In genomic region chr17:66413564-66414520, GRCh38 we compare ENCODE assay signal across 22 cellular contexts.
DNase-seq lines count a peak whose midpoint lies in the region; ATAC-seq and TF ChIP-seq lines count a peak whose summit lies in the region.
"Had no signal": no experiment of that assay in that cellular context is flagged by ENCODE, and none has a peak within 500 bp of the region (broad histone marks: within the 10 kb centered on the region; RNA-seq: fewer than 3 reads in every experiment).

No MANE protein-coding gene starts in this region.

- peak overlapping the region; percentile 61 for H3K4me2 ChIP-seq in DND-41 (ENCODE audit: insufficient read depth, low read length)

- TF ChIP-seq POLR2A in thyroid gland (IDR thresholded peaks at IDR 0.05): no peak

- ATAC-seq in DND-41 (ENCODE audit: insufficient read depth, low read depth): no peak
- ATAC-seq in naive thymus-derived CD8-positive, alpha-beta T cell: no peak
- ATAC-seq: Panc1, WTC11 had no signal

- H3K4me1 Mint-ChIP-seq in activated CD4-positive, alpha-beta T cell treated with anti-CD3 and anti-CD28 coated beads, Interleukin-2, amount 10 ng/mL, durations not matched to agents 24 days and 14 days: peaks cover 52% of the 10 kb centered on the region
- H3K4me1 Mint-ChIP-seq in activated T-helper 2 cell treated with anti-CD3 and anti-CD28 coated beads, Interferon-gamma antibody, Interleukin-2, Interleukin-4, amounts not matched to agents 10 μg/mL and 5 μg/mL and 100 μg/mL, durations not matched to agents 14 hours and 24 hours and 36 hours (ENCODE audit: low read depth): peaks cover 62% of the 10 kb centered on the region
- peaks cover 23 to 85% (median 61%) of the 10 kb centered on the region in 4 donors for H3K4me1 Mint-ChIP-seq in naive thymus-derived CD8-positive, alpha-beta T cell

- no peaks in the 10 kb centered on the region for H3K36me3 ChIP-seq in DND-41 (ENCODE audit: insufficient read depth, low read length)
- no peaks in the 10 kb centered on the region for H3K36me3 ChIP-seq in thyroid gland
- H3K36me3 ChIP-seq: esophagus squamous epithelium had no signal

- no peak overlapping the region for H3K4me3 Mint-ChIP-seq in activated CD4-positive, alpha-beta T cell treated with anti-CD3 and anti-CD28 coated beads, Interleukin-2, amount 10 ng/mL, durations not matched to agents 24 days and 14 days
- H3K4me3 Mint-ChIP-seq in activated T-helper 2 cell treated with anti-CD3 and anti-CD28 coated beads, Interferon-gamma antibody, Interleukin-2, Interleukin-4, amounts not matched to agents 10 μg/mL and 5 μg/mL and 100 μg/mL, durations not matched to agents 14 hours and 24 hours and 36 hours (ENCODE audit: low read depth): no peak overlapping the region
- H3K4me3 Mint-ChIP-seq in naive thymus-derived CD8-positive, alpha-beta T cell: peak overlapping the region in 4 of 10 donors; percentile 22 to 64 (median 48)
- H3K4me3 Mint-ChIP-seq: endodermal cell; IgD-negative memory B cell; stimulated activated naive B cell treated with anti-CD40 and anti-IgM and Interleukin-4, amounts not matched to agents 10 μg/mL and 1 μg/mL and 100 μg/mL, for 72 hours; WTC11 had no signal

- H3K9ac ChIP-seq in DND-41 (ENCODE audit: low read depth, low read length): peak overlapping the region; percentile 46

- no peak overlapping the region for H2AFZ ChIP-seq in DND-41 (ENCODE audit: low read depth, low read length)

- H3K27ac ChIP-seq in DND-41 (ENCODE audit: low read length) (peak overlapping the region; percentile 89), thyroid gland (no peak overlapping the region)
- H3K27ac ChIP-seq: coronary artery, esophagus squamous epithelium had no signal

- H3K4me1 ChIP-seq in DND-41 (ENCODE audit: insufficient read depth, low read length): peaks cover 74% of the 10 kb centered on the region
- H3K4me1 ChIP-seq in thyroid gland: no peaks in the 10 kb centered on the region

- H3K27me3 Mint-ChIP-seq in activated CD4-positive, alpha-beta T cell treated with anti-CD3 and anti-CD28 coated beads, Interleukin-2, amount 10 ng/mL, durations not matched to agents 24 days and 14 days: no peaks in the 10 kb centered on the region
- no peaks in the 10 kb centered on the region for H3K27me3 Mint-ChIP-seq in activated T-helper 2 cell treated with anti-CD3 and anti-CD28 coated beads, Interferon-gamma antibody, Interleukin-2, Interleukin-4, amounts not matched to agents 10 μg/mL and 5 μg/mL and 100 μg/mL, durations not matched to agents 14 hours and 24 hours and 36 hours (ENCODE audit: low read depth)
- H3K27me3 Mint-ChIP-seq in naive thymus-derived CD8-positive, alpha-beta T cell: no peaks in the 10 kb centered on the region

- intact Hi-C loops in activated CD4-positive, alpha-beta T cell treated with anti-CD3 and anti-CD28 coated beads, Interleukin-2, amount 10 ng/mL, durations not matched to agents 24 days and 14 days (cut with micrococcal nuclease): no loop called here
- intact Hi-C loops in activated T-helper 2 cell treated with anti-CD3 and anti-CD28 coated beads, Interferon-gamma antibody, Interleukin-2, Interleukin-4, amounts not matched to agents 10 μg/mL and 5 μg/mL and 100 μg/mL, durations not matched to agents 14 hours and 24 hours and 36 hours (cut with micrococcal nuclease): no loop called here
- intact Hi-C loops in thyroid gland (cut with DNase I): no loop called here

- H3K9me3 Mint-ChIP-seq in activated CD4-positive, alpha-beta T cell treated with anti-CD3 and anti-CD28 coated beads, Interleukin-2, amount 10 ng/mL, durations not matched to agents 24 days and 14 days: no peaks in the 10 kb centered on the region
- H3K9me3 Mint-ChIP-seq in activated T-helper 2 cell treated with anti-CD3 and anti-CD28 coated beads, Interferon-gamma antibody, Interleukin-2, Interleukin-4, amounts not matched to agents 10 μg/mL and 5 μg/mL and 100 μg/mL, durations not matched to agents 14 hours and 24 hours and 36 hours: no peaks in the 10 kb centered on the region
- H3K9me3 Mint-ChIP-seq in naive thymus-derived CD8-positive, alpha-beta T cell: peaks cover 0 to 2% (median 0%) of the 10 kb centered on the region in 9 donors
- H3K9me3 Mint-ChIP-seq: endodermal cell; stimulated activated naive B cell treated with anti-CD40 and anti-IgM and Interleukin-4, amounts not matched to agents 10 μg/mL and 1 μg/mL and 100 μg/mL, for 72 hours; WTC11 had no signal

- H3K4me3 ChIP-seq in DND-41 (ENCODE audit: low read depth in 1 of 2, low read length in 2 of 2): no peak overlapping the region
- no peak overlapping the region for H3K4me3 ChIP-seq in thyroid gland (replicated peaks in 1 of 3)
- H3K4me3 ChIP-seq: coronary artery, esophagus squamous epithelium had no signal

- WGBS in thyroid gland, 2 donors: 80 to 90% methylated on average over 13 of the region's 13 CpGs

- H3K27me3 ChIP-seq in DND-41 (ENCODE audit: insufficient read depth, low read length, poor library complexity) (no peaks in the 10 kb centered on the region), thyroid gland (no peaks in the 10 kb centered on the region)
- H3K27me3 ChIP-seq: esophagus squamous epithelium had no signal

- DNase-seq in activated CD4-positive, alpha-beta T cell treated with anti-CD3 and anti-CD28 coated beads, Interleukin-2, amount 10 ng/mL, durations not matched to agents 24 days and 14 days: no peak
- no peak for DNase-seq in activated CD4-positive, alpha-beta T cell treated with anti-CD3 and anti-CD28 coated beads, Interleukin-2, amount 50 U/mL, for 4 hours
- DNase-seq in DND-41: no peak
- DNase-seq in activated T-helper 2 cell treated with anti-CD3 and anti-CD28 coated beads, Interferon-gamma antibody, Interleukin-2, Interleukin-4, amounts not matched to agents 10 μg/mL and 5 μg/mL and 100 μg/mL, durations not matched to agents 14 hours and 24 hours and 36 hours (ENCODE audit: low spot score): no peak
- no peak for DNase-seq in naive thymus-derived CD8-positive, alpha-beta T cell
- no peak for DNase-seq in thyroid gland
- DNase-seq in NCI-H1105 (lab: John Stamatoyannopoulos, UW): no peak
- no peak for DNase-seq in HT-29 (ENCODE audit: low spot score)
- DNase-seq: endodermal cell; esophagus squamous epithelium; GDM1; kidney glomerular epithelial cell; NCI-H1436; NCI-H2107; occipital lobe; stimulated activated CD4-positive, alpha-beta T cell treated with anti-CD3 and anti-CD28 coated beads, Interleukin-2, amount 100 ng/mL, for 48 hours; stimulated activated naive B cell treated with anti-CD40 and anti-IgM and Interleukin-4, amounts not matched to agents 10 μg/mL and 1 μg/mL and 100 μg/mL, for 72 hours; T-helper 9 cell had no signal

- POLR2A ChIA-PET in naive thymus-derived CD8-positive, alpha-beta T cell (lab: Charles Lee): interaction anchor here (1.2 kb wide), 1 partner anchor 12 kb away, joined by 3 read pairs; no protein-coding TSS in a partner anchor

- peaks cover 11% of the 10 kb centered on the region for H3K36me3 Mint-ChIP-seq in activated CD4-positive, alpha-beta T cell treated with anti-CD3 and anti-CD28 coated beads, Interleukin-2, amount 10 ng/mL, durations not matched to agents 24 days and 14 days (ENCODE audit: low read depth)
- peaks cover 32% of the 10 kb centered on the region for H3K36me3 Mint-ChIP-seq in activated T-helper 2 cell treated with anti-CD3 and anti-CD28 coated beads, Interferon-gamma antibody, Interleukin-2, Interleukin-4, amounts not matched to agents 10 μg/mL and 5 μg/mL and 100 μg/mL, durations not matched to agents 14 hours and 24 hours and 36 hours (ENCODE audit: low read depth)
- H3K36me3 Mint-ChIP-seq in naive thymus-derived CD8-positive, alpha-beta T cell: peaks cover 0 to under 1% (median 0%) of the 10 kb centered on the region in 3 donors
- H3K36me3 Mint-ChIP-seq: stimulated activated naive B cell treated with anti-CD40 and anti-IgM and Interleukin-4, amounts not matched to agents 10 μg/mL and 1 μg/mL and 100 μg/mL, for 72 hours; WTC11 had no signal

- H3K9me3 ChIP-seq in DND-41 (ENCODE audit: insufficient read depth, low read length, severe bottlenecking) (no peaks in the 10 kb centered on the region), thyroid gland (no peaks in the 10 kb centered on the region)
- H3K9me3 ChIP-seq: esophagus squamous epithelium had no signal

- H3K79me2 ChIP-seq in DND-41 (ENCODE audit: insufficient read depth, low read length): peaks cover 80% of the 10 kb centered on the region

- peaks cover 3% of the 10 kb centered on the region; the same call in 1 of the 2 replicates for H4K20me1 ChIP-seq in DND-41 (ENCODE audit: insufficient read depth, low read length)

- H3K27ac Mint-ChIP-seq in activated CD4-positive, alpha-beta T cell treated with anti-CD3 and anti-CD28 coated beads, Interleukin-2, amount 10 ng/mL, durations not matched to agents 24 days and 14 days: peak overlapping the region; percentile 53
- H3K27ac Mint-ChIP-seq in activated T-helper 2 cell treated with anti-CD3 and anti-CD28 coated beads, Interferon-gamma antibody, Interleukin-2, Interleukin-4, amounts not matched to agents 10 μg/mL and 5 μg/mL and 100 μg/mL, durations not matched to agents 14 hours and 24 hours and 36 hours: peak overlapping the region; percentile 60
- peak overlapping the region; percentile 15 to 88 (median 72) for H3K27ac Mint-ChIP-seq in naive thymus-derived CD8-positive, alpha-beta T cell
- H3K27ac Mint-ChIP-seq: endodermal cell; IgD-negative memory B cell; stimulated activated naive B cell treated with anti-CD40 and anti-IgM and Interleukin-4, amounts not matched to agents 10 μg/mL and 1 μg/mL and 100 μg/mL, for 72 hours; WTC11 had no signal

- no peak for TF ChIP-seq CTCF in DND-41 (IDR thresholded peaks at IDR 0.05; ENCODE audit: borderline replicate concordance, extremely low read depth, low read length, poor library complexity, severe bottlenecking)
- no peak for TF ChIP-seq CTCF in thyroid gland (IDR thresholded peaks at IDR 0.05)
